9 cellular contexts compared by ENCODE assay signal in genomic region chr2:1640301-1641135, GRCh38.
"Had no signal": no experiment of that assay in that cellular context is flagged by ENCODE, and none has a peak within 500 bp of the region (broad histone marks: within the 10 kb centered on the region; RNA-seq: fewer than 3 reads in every experiment).

No MANE protein-coding gene starts in this region.

- DNase-seq: activated CD4-positive, alpha-beta memory T cell treated with anti-CD3 and anti-CD28 coated beads for 36 hours; activated effector memory CD4-positive, alpha-beta T cell treated with anti-CD3 and anti-CD28 coated beads, Interleukin-2, amount 50 U/mL, for 16 hours; activated T-cell treated with anti-CD3 and anti-CD28 coated beads, Interleukin-2, amount 50 U/mL, for 4 hours; amygdala; naive thymus-derived CD4-positive, alpha-beta T cell; stimulated activated CD4-positive, alpha-beta T cell treated with anti-CD3 and anti-CD28 coated beads, Interleukin-4, amount 100 ng/mL, for 1 hour; stimulated activated CD8-positive, alpha-beta memory T cell treated with anti-CD3 and anti-CD28 coated beads, Interleukin-4, amount 100 ng/mL, for 48 hours; T-helper 9 cell had no signal

- H3K27ac ChIP-seq: heart left ventricle had no signal

- ATAC-seq: activated T-cell treated with anti-CD3 and anti-CD28 coated beads, Interleukin-2, amount 50 U/mL, for 4 hours; naive thymus-derived CD4-positive, alpha-beta T cell had no signal

- H3K4me3 ChIP-seq: heart left ventricle had no signal

- H3K27me3 ChIP-seq: heart left ventricle had no signal

- H3K9me3 ChIP-seq: heart left ventricle had no signal
